In the genomic region with DNA sequence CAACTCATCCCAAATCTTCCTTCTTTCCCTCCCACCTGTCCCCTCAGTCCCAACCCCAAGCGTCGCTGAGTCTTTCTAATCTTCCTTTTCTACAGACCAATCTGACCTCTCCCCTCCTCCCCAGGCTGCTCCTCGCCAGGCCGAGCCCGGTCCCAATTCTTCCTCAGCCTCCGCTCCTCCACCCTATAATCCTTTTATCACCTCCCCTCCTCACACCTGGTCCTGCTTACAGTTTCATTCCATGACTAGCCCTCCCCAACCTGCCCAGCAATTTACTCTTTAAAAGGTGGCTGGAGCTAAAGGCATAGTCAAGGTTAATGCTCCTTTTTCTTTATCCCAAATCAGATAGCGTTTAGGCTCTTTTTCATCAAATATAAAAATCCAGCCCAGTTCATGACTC, we compare ENCODE assay signal across 7 cellular contexts. TPM values are rescaled to one million over a fixed set of nuclear protein-coding genes. Genes with fewer than 3 reads are reported as not detected.
"Had no signal": no experiment of that assay in that cellular context is flagged by ENCODE, and none has a peak within 500 bp of the region (broad histone marks: within the 10 kb centered on the region; RNA-seq: fewer than 3 reads in every experiment).

No MANE protein-coding gene starts in this region.

RNA-seq across cellular contexts. Expression of a gene that starts 52.3 kb away (rescaled TPM):
- total RNA-seq: OCI-LY7, PC-3, PC-9, Peyer's patch, SJCRH30, SJSA1 had no signal
- polyA plus RNA-seq: SK-N-SH had no signal
